Comparison of ENCODE assay signal across 15 cellular contexts in genomic region chr22:27260087-27260730, GRCh38.
A peak's percentile ranks its signal among the peaks of the same experiment; 100 is the strongest.
DNase-seq lines count a peak whose midpoint lies in the region; ATAC-seq, FAIRE-seq and TF ChIP-seq lines count a peak whose summit lies in the region.
"Had no signal": no experiment of that assay in that cellular context is flagged by ENCODE, and none has a peak within 500 bp of the region (broad histone marks: within the 10 kb centered on the region; RNA-seq: fewer than 3 reads in every experiment).

No MANE protein-coding gene starts in this region.

- H3K9me3 ChIP-seq in K562 (replicated peaks; ENCODE audit: control insufficient read depth, insufficient read depth, low read depth, low read length): no peaks in the 10 kb centered on the region
- peaks cover 6% of the 10 kb centered on the region for H3K9me3 ChIP-seq in neural progenitor cell (ENCODE audit: low read depth)
- no peaks in the 10 kb centered on the region for H3K9me3 ChIP-seq in suprapubic skin
- H3K9me3 ChIP-seq in WERI-Rb-1 (ENCODE audit: severe bottlenecking): peaks cover 8% of the 10 kb centered on the region

- no peaks in the 10 kb centered on the region for H4K20me1 ChIP-seq in K562 (replicated peaks; ENCODE audit: control insufficient read depth, insufficient read depth, low read length)
- no peaks in the 10 kb centered on the region for H4K20me1 ChIP-seq in neural progenitor cell (ENCODE audit: low read depth)

- peaks cover 11% of the 10 kb centered on the region for H3K9me3 Mint-ChIP-seq in neural progenitor cell

- H2AFZ ChIP-seq in K562 (ENCODE audit: low read depth, low read length): no peak overlapping the region
- no peak overlapping the region for H2AFZ ChIP-seq in neural progenitor cell (replicated peaks)

- no peak overlapping the region for H3K4me3 Mint-ChIP-seq in neural progenitor cell

- ATAC-seq in K562: no peak
- no peak for ATAC-seq in HG02970 (IDR thresholded peaks at IDR 0.05; ENCODE audit: low FRiP score, unreplicated experiment)
- ATAC-seq: HCT116, PC-3 had no signal

- peaks cover 25% of the 10 kb centered on the region for H3F3A ChIP-seq in neural progenitor cell (ENCODE audit: low read depth)

- CTCF ChIA-PET in K562 (lab: Yijun Ruan, JAX; ENCODE audit: low intra/inter-chr PET ratio): no interaction called here

- TF ChIP-seq RAD21 in K562 (CRISPR knock-in tag; conservative IDR thresholded peaks at IDR 0.05 in 1 of 2, IDR thresholded peaks at IDR 0.05 in 1 of 2): no peak

- H3K27ac Mint-ChIP-seq in neural progenitor cell: no peak overlapping the region

- H3K27me3 ChIP-seq in K562 (ENCODE audit: control insufficient read depth in 2 of 2, insufficient read depth in 2 of 2, low read length in 2 of 2) (no peaks in the 10 kb centered on the region), neural progenitor cell (no peaks in the 10 kb centered on the region), suprapubic skin (peaks cover 21% of the 10 kb centered on the region), WERI-Rb-1 (ENCODE audit: insufficient read depth, low read depth, severe bottlenecking) (no peaks in the 10 kb centered on the region)

- BruUV-seq in K562 (replicated peaks; lab: Mats Ljungman, UMichigan): no TSS peak

- peak; percentile 3 for DNase-seq in NCI-H748 (lab: John Stamatoyannopoulos, UW; ENCODE audit: unreplicated experiment)
- no peak for DNase-seq in NCI-H748 treated with DMSO at 0.1 percent for 48 hours (lab: John Stamatoyannopoulos, UW)
- DNase-seq in NCI-H2171 (lab: John Stamatoyannopoulos, UW): peak; percentile 64
- no peak for DNase-seq in K562 (ENCODE audit: extremely low read depth in 1 of 4, low spot score in 3 of 4)
- DNase-seq in neural progenitor cell (ENCODE audit: low spot score): peak; percentile 94
- no peak for DNase-seq in suprapubic skin (ENCODE audit: low spot score in 2 of 2)
- DNase-seq in WERI-Rb-1: no peak
- DNase-seq: C1 segment of cervical spinal cord, DMS153, EL, NCI-H187, NCI-H510A treated with DMSO at 0.1 percent for 48 hours, PC-3 had no signal

- H3K27me3 Mint-ChIP-seq in neural progenitor cell (ENCODE audit: insufficient read depth, low read depth): peaks cover 12% of the 10 kb centered on the region

- intact Hi-C loops in K562 (cut with micrococcal nuclease): no loop called here

- TF ChIP-seq POLR2A in K562 (conservative IDR thresholded peaks at IDR 0.05) (no peak), suprapubic skin (IDR thresholded peaks at IDR 0.05) (no peak)

- H3K36me3 ChIP-seq in K562 (ENCODE audit: control insufficient read depth, insufficient read depth, low read length): no peaks in the 10 kb centered on the region
- no peaks in the 10 kb centered on the region for H3K36me3 ChIP-seq in neural progenitor cell
- H3K36me3 ChIP-seq in suprapubic skin: no peaks in the 10 kb centered on the region
- H3K36me3 ChIP-seq in WERI-Rb-1: no peaks in the 10 kb centered on the region

- H3K36me3 Mint-ChIP-seq in neural progenitor cell: peaks cover 4% of the 10 kb centered on the region

- H3K9me1 ChIP-seq in K562 (ENCODE audit: control insufficient read depth, insufficient read depth, low read length): no peaks in the 10 kb centered on the region

- in situ Hi-C loops in K562 (cut with MboI): no loop called here

- H3K4me1 ChIP-seq in K562 (replicated peaks in 1 of 2; ENCODE audit: control insufficient read depth in 2 of 2, insufficient read depth in 2 of 2, low read length in 2 of 2) (no peaks in the 10 kb centered on the region), neural progenitor cell (peaks cover 32% of the 10 kb centered on the region), suprapubic skin (no peaks in the 10 kb centered on the region)

- POLR2A ChIA-PET in K562 (lab: Yijun Ruan, JAX): no interaction called here

- peaks cover 46% of the 10 kb centered on the region for H3K4me1 Mint-ChIP-seq in neural progenitor cell

- 8% methylated on average over 6 of the region's 6 CpGs for whole genome bisulfite sequencing in K562 (ENCODE audit: insufficient coverage, low coverage, missing lambda C conversion rate)
- 45% methylated on average over 6 of the region's 6 CpGs for WGBS in suprapubic skin

- no peak for TF ChIP-seq EP300 in K562 (IDR thresholded peaks at IDR 0.05; ENCODE audit: low read length)
- TF ChIP-seq EP300 in suprapubic skin (IDR thresholded peaks at IDR 0.05): no peak

- H3K4me2 ChIP-seq in K562 (ENCODE audit: insufficient read depth, low read length): no peak overlapping the region
- H3K4me2 ChIP-seq in neural progenitor cell: peak overlapping the region; percentile 55

- no peak for FAIRE-seq in K562 (lab: Jason Lieb, UNC)

- no peak overlapping the region for H3K27ac ChIP-seq in K562 (ENCODE audit: extremely low read depth, low read depth, low read length)
- no peak overlapping the region for H3K27ac ChIP-seq in neural progenitor cell
- no peak overlapping the region for H3K27ac ChIP-seq in suprapubic skin
- H3K27ac ChIP-seq in WERI-Rb-1: no peak overlapping the region

- H3K9ac ChIP-seq in K562 (ENCODE audit: insufficient read depth in 1 of 2, low read depth in 2 of 2, low read length in 2 of 2): no peak overlapping the region
- H3K9ac ChIP-seq in neural progenitor cell: no peak overlapping the region

- H3K4me3 ChIP-seq in K562 (no peak overlapping the region), neural progenitor cell (no peak overlapping the region), suprapubic skin (no peak overlapping the region), WERI-Rb-1 (ENCODE audit: low read depth, low read length) (no peak overlapping the region)

- no peaks in the 10 kb centered on the region for H3K79me2 ChIP-seq in K562 (ENCODE audit: control insufficient read depth, insufficient read depth, low read length)
- no peaks in the 10 kb centered on the region for H3K79me2 ChIP-seq in neural progenitor cell (ENCODE audit: low read depth)

- no peak for TF ChIP-seq CTCF in K562 (IDR thresholded peaks at IDR 0.05 in 2 of 3, conservative IDR thresholded peaks at IDR 0.05 in 1 of 3; ENCODE audit: insufficient read depth in 2 of 3, low read depth in 1 of 3, low read length in 3 of 3)
- no peak for TF ChIP-seq CTCF in neural progenitor cell (IDR thresholded peaks at IDR 0.05)
- TF ChIP-seq CTCF in suprapubic skin (IDR thresholded peaks at IDR 0.05): no peak
- no peak for TF ChIP-seq CTCF in WERI-Rb-1 (IDR thresholded peaks at IDR 0.05; ENCODE audit: low read depth, low read length)

TF ChIP-seq in K562, 482 proteins besides CTCF, POLR2A, EP300 and RAD21:
- TF ChIP-seq YY1 (IDR thresholded peaks at IDR 0.05; ENCODE audit: borderline replicate concordance in 1 of 3, control insufficient read depth in 1 of 3, extremely low read depth in 1 of 3, insufficient read depth in 3 of 3, insufficient read length in 1 of 3, insufficient replicate concordance in 2 of 3, low read depth in 1 of 3, low read length in 2 of 3) (peak in 1 of 3 experiments; percentile 44), MAFK (IDR thresholded peaks at IDR 0.05; ENCODE audit: low read length) (peak; percentile 32; the same call in 1 of the 2 replicates), RB1 (IDR thresholded peaks at IDR 0.05; ENCODE audit: low read depth) (no peak)

Comparison
In these comparisons a context has a peak if more than half of its experiments do, and no peak if none do; other contexts are left out.
1. DNase-seq: peak in NCI-H748 (single experiment), NCI-H2171 (single experiment) and neural progenitor cell (single experiment); none in NCI-H748 treated with DMSO at 0.1 percent for 48 hours (single experiment), K562 (0 of 4), suprapubic skin (0 of 2) and WERI-Rb-1 (single experiment).